8 cellular contexts compared by ENCODE assay signal in the genomic region with DNA sequence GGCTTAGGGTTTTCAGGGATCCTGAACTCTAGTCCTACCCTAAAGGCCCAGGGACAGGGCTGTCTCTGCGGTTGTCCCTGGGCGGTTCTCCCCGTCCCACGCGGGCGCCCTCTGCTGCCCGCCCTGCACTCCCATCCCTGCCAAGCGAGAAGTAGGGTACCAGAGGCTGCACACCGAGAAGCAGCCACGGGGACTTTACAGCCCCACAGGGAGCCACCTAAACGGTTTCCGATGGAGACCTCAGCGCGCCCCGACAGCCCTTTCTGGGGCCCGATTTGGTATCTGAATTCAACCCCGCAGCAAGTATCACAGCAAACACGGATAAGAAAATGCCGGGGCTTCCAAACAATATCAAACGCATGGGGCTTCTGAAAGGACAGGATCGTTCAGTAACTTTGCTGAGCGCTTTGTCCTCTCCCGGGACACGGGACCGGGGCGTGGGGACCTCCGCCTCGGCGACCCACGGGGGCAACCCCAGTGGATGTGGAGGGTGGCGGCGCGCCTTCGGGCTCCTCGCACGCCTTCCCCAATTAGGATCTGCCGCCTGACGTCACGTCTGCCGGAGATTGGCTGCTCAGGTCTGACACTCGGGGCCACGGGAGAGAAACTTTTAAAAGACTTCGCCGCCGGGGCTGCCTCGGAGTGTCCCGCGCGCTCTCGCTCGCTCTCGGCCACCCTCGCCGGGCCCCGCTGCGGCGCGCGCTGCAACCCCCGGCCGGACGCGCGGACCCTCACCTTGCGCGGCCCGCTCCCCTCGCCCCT.
DNase-seq lines count a peak whose midpoint lies in the region; ATAC-seq and TF ChIP-seq lines count a peak whose summit lies in the region.

TSS of gene LTBP1 (plus strand) at position 640 of the 762 bp plus-strand sequence. CDS start 372 bp downstream, outside the sequence.

- peak; percentile 41 for TF ChIP-seq CTCF in coronary artery (IDR thresholded peaks at IDR 0.05)

- H3K4me3 ChIP-seq in coronary artery, result peak within 1 kb of the TSS; percentile 89

- ATAC-seq in HG02623 (IDR thresholded peaks at IDR 0.05; ENCODE audit: unreplicated experiment), result peak; percentile 65

- peak; percentile 19 to 31 for DNase-seq in NCI-H2081 (lab: John Stamatoyannopoulos, UW)
- no peak for DNase-seq in NCI-H2081 treated with DMSO at 0.1 percent for 48 hours (lab: John Stamatoyannopoulos, UW)
- peak; percentile 7 for DNase-seq in NCI-H1105 (lab: John Stamatoyannopoulos, UW)
- DNase-seq in activated CD4-positive, CD25-positive, alpha-beta regulatory T cell treated with anti-CD3 and anti-CD28 coated beads, Interleukin-2, amount 50 U/mL, for 72 hours, result peak; percentile 35
- peak; percentile 79 for DNase-seq in coronary artery (ENCODE audit: low spot score)
- peak; percentile 95 for DNase-seq in left kidney (ENCODE audit: low read depth, low spot score)
- peak; percentile 15 to 44 for DNase-seq in stimulated activated CD4-positive, alpha-beta T cell treated with anti-CD3 and anti-CD28 coated beads, Interleukin-1b, Interleukin-23, amount 100 ng/mL, for 4 hours (ENCODE audit: low read depth in 2 of 2)

- peak within 1 kb of the TSS; percentile 90 for H3K27ac ChIP-seq in coronary artery
